10 cellular contexts compared by ENCODE assay signal in the genomic region with DNA sequence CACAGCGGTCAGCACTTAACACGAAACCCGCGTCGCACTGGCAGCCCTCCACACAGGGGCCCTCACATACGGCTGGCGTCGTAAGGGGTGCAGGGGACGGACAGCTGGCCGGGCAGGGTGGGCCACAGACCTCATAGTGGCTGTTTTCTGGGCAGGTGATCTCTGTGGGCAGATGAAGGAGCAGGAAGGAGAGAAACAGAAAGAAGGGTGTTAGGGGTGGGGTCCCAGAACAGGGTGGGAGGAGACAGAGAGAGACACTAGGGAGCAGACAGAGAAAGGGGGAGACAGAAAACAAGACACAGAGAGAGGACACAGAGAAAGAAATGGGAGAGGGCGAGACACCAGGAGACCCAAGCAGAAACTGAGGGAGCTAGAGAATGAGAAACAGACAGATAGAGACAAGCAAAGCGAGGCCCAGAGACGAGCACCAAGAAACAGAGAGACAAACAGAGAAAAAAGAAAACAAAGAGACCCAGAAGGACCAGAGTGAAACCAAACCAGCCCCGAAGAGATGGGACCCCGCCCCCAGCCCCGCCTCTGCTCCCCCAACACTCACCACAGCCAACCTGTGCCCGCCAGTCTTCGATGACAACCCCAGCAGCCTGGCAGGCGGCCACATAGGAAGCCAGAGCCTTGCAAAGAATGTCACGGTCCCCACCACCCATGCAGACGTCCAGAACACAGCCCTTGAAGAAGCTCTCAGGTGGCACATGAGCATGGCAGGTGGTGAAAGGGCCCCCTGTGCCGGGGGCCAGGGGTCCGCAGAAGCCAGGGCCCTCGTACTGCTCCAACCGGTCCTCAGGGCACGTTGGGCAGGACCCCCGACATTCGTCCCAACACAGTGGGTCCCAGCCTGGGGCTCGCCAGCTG. TPM values are rescaled to one million over a fixed set of nuclear protein-coding genes. Genes with fewer than 3 reads are reported as not detected.
DNase-seq lines count a peak whose midpoint lies in the region; ATAC-seq, FAIRE-seq and TF ChIP-seq lines count a peak whose summit lies in the region.
"Not testable (repeated sequence)": the region's sequence is repeated elsewhere in the genome, so short reads cannot be mapped to it uniquely, and the experiment has no call there.
"Had no signal": no experiment of that assay in that cellular context is flagged by ENCODE, and none has a peak within 500 bp of the region (broad histone marks: within the 10 kb centered on the region; RNA-seq: fewer than 3 reads in every experiment).

No MANE protein-coding gene starts in this region.

- not testable (repeated sequence) for H3K36me3 Mint-ChIP-seq in CD14-positive monocyte; activated naive CD8-positive, alpha-beta T cell treated with anti-CD3 and anti-CD28 coated beads, Interleukin-2, amount 10 ng/mL, durations not matched to agents 7 days and 5 days; neural progenitor cell; stimulated activated effector memory CD8-positive, alpha-beta T cell treated with anti-CD3 and anti-CD28 coated beads, Interleukin-12 subunit alpha, Interleukin-12 subunit beta, amount 100 ng/mL, for 72 hours

- H3K4me3 ChIP-seq in kidney (ENCODE audit: low read length in 2 of 2): peak overlapping the region in 1 of 2 donors; percentile 32
- not testable (repeated sequence) for H3K4me3 ChIP-seq in neural progenitor cell

- not testable (repeated sequence) for H3K4me2 ChIP-seq in neural progenitor cell

- not testable (repeated sequence) for TF ChIP-seq CTCF in CD14-positive monocyte (IDR thresholded peaks at IDR 0.05); kidney (IDR thresholded peaks at IDR 0.05; ENCODE audit: borderline replicate concordance, extremely low read depth, insufficient read depth); neural progenitor cell (IDR thresholded peaks at IDR 0.05)

- ATAC-seq in activated naive CD8-positive, alpha-beta T cell treated with anti-CD3 and anti-CD28 coated beads, Interleukin-2, amount 10 ng/mL, durations not matched to agents 7 days and 5 days (ENCODE audit: low read depth): peak; percentile 17
- ATAC-seq in stimulated activated effector memory CD8-positive, alpha-beta T cell treated with anti-CD3 and anti-CD28 coated beads, Interleukin-12 subunit alpha, Interleukin-12 subunit beta, amount 100 ng/mL, for 72 hours: not testable (repeated sequence)

- DNase-seq in CD14-positive monocyte (ENCODE audit: low spot score) (peak; percentile 33), LHCN-M2 (ENCODE audit: low read depth) (peak; percentile 10), RPMI8226 (peak; percentile 91), kidney (peak; percentile 92)
- DNase-seq in activated CD8-positive, alpha-beta memory T cell treated with anti-CD3 and anti-CD28 coated beads, Interleukin-2, amount 50 U/mL, for 1 hour (ENCODE audit: extremely low read depth): peak; percentile 46
- DNase-seq in activated naive CD8-positive, alpha-beta T cell treated with anti-CD3 and anti-CD28 coated beads, Interleukin-2, amount 10 ng/mL, durations not matched to agents 7 days and 5 days: peak; percentile 39
- not testable (repeated sequence) for DNase-seq in neural progenitor cell (ENCODE audit: low spot score)
- DNase-seq in stimulated activated effector memory CD8-positive, alpha-beta T cell treated with anti-CD3 and anti-CD28 coated beads, Interleukin-12 subunit alpha, Interleukin-12 subunit beta, amount 100 ng/mL, for 72 hours (ENCODE audit: low spot score in 2 of 2): peak in 1 of 2 donors; percentile 65

- not testable (repeated sequence) for H3K4me1 ChIP-seq in kidney (ENCODE audit: control insufficient read depth in 1 of 2, insufficient read depth in 1 of 2, low read depth in 1 of 2, low read length in 2 of 2); neural progenitor cell

- H4K20me1 ChIP-seq in neural progenitor cell (ENCODE audit: low read depth): not testable (repeated sequence)

- H3K27me3 Mint-ChIP-seq in CD14-positive monocyte (ENCODE audit: low read depth in 3 of 3): peaks cover 30 to 34% (median 32%) of the 10 kb centered on the region in 3 donors
- not testable (repeated sequence) for H3K27me3 Mint-ChIP-seq in activated naive CD8-positive, alpha-beta T cell treated with anti-CD3 and anti-CD28 coated beads, Interleukin-2, amount 10 ng/mL, durations not matched to agents 7 days and 5 days; neural progenitor cell (ENCODE audit: insufficient read depth, low read depth)

- H3K36me3 ChIP-seq in kidney (ENCODE audit: control insufficient read depth in 1 of 2, insufficient read depth in 2 of 2, low read length in 2 of 2); neural progenitor cell: not testable (repeated sequence)

- not testable (repeated sequence) for H3K9me3 Mint-ChIP-seq in CD14-positive monocyte; activated naive CD8-positive, alpha-beta T cell treated with anti-CD3 and anti-CD28 coated beads, Interleukin-2, amount 10 ng/mL, durations not matched to agents 7 days and 5 days; neural progenitor cell; stimulated activated effector memory CD8-positive, alpha-beta T cell treated with anti-CD3 and anti-CD28 coated beads, Interleukin-12 subunit alpha, Interleukin-12 subunit beta, amount 100 ng/mL, for 72 hours

- intact Hi-C loops in CD14-positive monocyte (cut with micrococcal nuclease): loop anchor here in 1 of 2 donors (2.0 kb wide), 1 partner anchor 15 kb away; no protein-coding TSS in a partner anchor
- intact Hi-C loops in kidney (cut with DNase I): not testable (repeated sequence)

- H3K27ac ChIP-seq in kidney (ENCODE audit: low read depth in 2 of 2, low read length in 2 of 2): peak overlapping the region in 1 of 2 donors; percentile 28
- not testable (repeated sequence) for H3K27ac ChIP-seq in neural progenitor cell

- POLR2A ChIA-PET in activated naive CD8-positive, alpha-beta T cell treated with anti-CD3 and anti-CD28 coated beads, Interleukin-2, amount 10 ng/mL, durations not matched to agents 7 days and 5 days (lab: Charles Lee): not testable (repeated sequence)

- peak overlapping the region; percentile 36 for H2AFZ ChIP-seq in neural progenitor cell (replicated peaks)

- not testable (repeated sequence) for FAIRE-seq in kidney (lab: Jason Lieb, UNC)

- not testable (repeated sequence) for H3K9me3 ChIP-seq in kidney (ENCODE audit: control insufficient read depth in 1 of 2, low read length in 2 of 2); neural progenitor cell (ENCODE audit: low read depth)

- not testable (repeated sequence) for H3K79me2 ChIP-seq in neural progenitor cell (ENCODE audit: low read depth)

- not testable (repeated sequence) for H3K4me1 Mint-ChIP-seq in CD14-positive monocyte; activated naive CD8-positive, alpha-beta T cell treated with anti-CD3 and anti-CD28 coated beads, Interleukin-2, amount 10 ng/mL, durations not matched to agents 7 days and 5 days; neural progenitor cell; stimulated activated effector memory CD8-positive, alpha-beta T cell treated with anti-CD3 and anti-CD28 coated beads, Interleukin-12 subunit alpha, Interleukin-12 subunit beta, amount 100 ng/mL, for 72 hours

- H3K27me3 ChIP-seq in neural progenitor cell: not testable (repeated sequence)

- H3K27ac Mint-ChIP-seq in CD14-positive monocyte, neural progenitor cell: not testable (repeated sequence)
- H3K27ac Mint-ChIP-seq in activated naive CD8-positive, alpha-beta T cell treated with anti-CD3 and anti-CD28 coated beads, Interleukin-2, amount 10 ng/mL, durations not matched to agents 7 days and 5 days: peak overlapping the region; percentile 73
- peak overlapping the region; percentile 2 for H3K27ac Mint-ChIP-seq in stimulated activated effector memory CD8-positive, alpha-beta T cell treated with anti-CD3 and anti-CD28 coated beads, Interleukin-12 subunit alpha, Interleukin-12 subunit beta, amount 100 ng/mL, for 72 hours

- not testable (repeated sequence) for H3F3A ChIP-seq in neural progenitor cell (ENCODE audit: low read depth)

- H3K4me3 Mint-ChIP-seq in CD14-positive monocyte; neural progenitor cell; stimulated activated effector memory CD8-positive, alpha-beta T cell treated with anti-CD3 and anti-CD28 coated beads, Interleukin-12 subunit alpha, Interleukin-12 subunit beta, amount 100 ng/mL, for 72 hours: not testable (repeated sequence)
- peak overlapping the region; percentile 18 for H3K4me3 Mint-ChIP-seq in activated naive CD8-positive, alpha-beta T cell treated with anti-CD3 and anti-CD28 coated beads, Interleukin-2, amount 10 ng/mL, durations not matched to agents 7 days and 5 days

- not testable (repeated sequence) for H3K9ac ChIP-seq in kidney (ENCODE audit: low read length in 2 of 2); neural progenitor cell

RNA-seq across cellular contexts. Expression of gene FCGBP, which starts 40.8 kb away (rescaled TPM):
- polyA plus RNA-seq in CD14-positive monocyte: under 1 TPM in 1 of 2 donors, not detected in 1; 0.07 TPM
- total RNA-seq in LHCN-M2 (2014; rRNA removed): 0.06 and 0.13 TPM in 2 replicates
- polyA plus RNA-seq in LHCN-M2 (2012): 0.16 TPM
- 10 to 100 TPM; 13.1 to 14.0 TPM for total RNA-seq in activated naive CD8-positive, alpha-beta T cell treated with anti-CD3 and anti-CD28 coated beads, Interleukin-2, amount 10 ng/mL, durations not matched to agents 7 days and 5 days
- 51.7 TPM for total RNA-seq in kidney
- 7.6 TPM for polyA plus RNA-seq in kidney (ENCODE audit: insufficient read depth, low read depth, low replicate concordance)
- 0.06 and 0.22 TPM in 2 replicates for total RNA-seq in neural progenitor cell (ENCODE audit: low replicate concordance)
- total RNA-seq: A172 had no signal
- polyA plus RNA-seq: cardiac muscle cell had no signal

RNA-seq across cellular contexts. Expression of gene FBL, which starts 47.4 kb away (rescaled TPM):
- 10 to 100 TPM; 57.1 to 60.3 TPM for polyA plus RNA-seq in CD14-positive monocyte
- total RNA-seq in LHCN-M2 (2014; rRNA removed): 68.2 and 80.9 TPM in 2 replicates
- polyA plus RNA-seq in LHCN-M2 (2012): 180 TPM
- total RNA-seq in activated naive CD8-positive, alpha-beta T cell treated with anti-CD3 and anti-CD28 coated beads, Interleukin-2, amount 10 ng/mL, durations not matched to agents 7 days and 5 days: 100 to 1,000 TPM; 344 to 357 TPM
- total RNA-seq in kidney: 165 TPM
- polyA plus RNA-seq in kidney (ENCODE audit: insufficient read depth, low read depth, low replicate concordance): 155 TPM
- total RNA-seq in neural progenitor cell (ENCODE audit: low replicate concordance): 386 and 428 TPM in 2 replicates

RNA-seq across cellular contexts. Expression of gene DYRK1B, which starts 59.6 kb away (rescaled TPM):
- polyA plus RNA-seq in CD14-positive monocyte: 1 to 10 TPM; 4.2 to 6.5 TPM
- total RNA-seq in LHCN-M2 (2014; rRNA removed): 0.86 and 1.2 TPM in 2 replicates
- polyA plus RNA-seq in LHCN-M2 (2012): 0.38 TPM
- 10 to 100 TPM; 15.8 to 17.3 TPM for total RNA-seq in activated naive CD8-positive, alpha-beta T cell treated with anti-CD3 and anti-CD28 coated beads, Interleukin-2, amount 10 ng/mL, durations not matched to agents 7 days and 5 days
- total RNA-seq in kidney: 28.9 TPM
- 18.9 TPM for polyA plus RNA-seq in kidney (ENCODE audit: insufficient read depth, low read depth, low replicate concordance)
- 7.8 and 26.8 TPM in 2 replicates for total RNA-seq in neural progenitor cell (ENCODE audit: low replicate concordance)

Comparison
In these comparisons a context has a peak if more than half of its experiments do, and no peak if none do; other contexts are left out.
1. RNA of gene FCGBP, which starts 40.8 kb away (total RNA-seq): 51.7 TPM in kidney (single experiment) and 13.1 to 14.0 TPM in activated naive CD8-positive, alpha-beta T cell treated with anti-CD3 and anti-CD28 coated beads, Interleukin-2, amount 10 ng/mL, durations not matched to agents 7 days and 5 days; 0.06 to 0.13 TPM in LHCN-M2 and 0.06 to 0.22 TPM in neural progenitor cell; every median in the first group is over 10 times any median in the second.